ENCODE assay signal across 14 cellular contexts in genomic region chr11:20501252-20501651, GRCh38.
DNase-seq lines count a peak whose midpoint lies in the region; ATAC-seq and TF ChIP-seq lines count a peak whose summit lies in the region.
"Had no signal": no experiment of that assay in that cellular context is flagged by ENCODE, and none has a peak within 500 bp of the region (broad histone marks: within the 10 kb centered on the region; RNA-seq: fewer than 3 reads in every experiment).

No MANE protein-coding gene starts in this region.

- H3K14ac ChIP-seq in neuronal stem cell (ENCODE audit: low read length): no peak overlapping the region

- ATAC-seq in GM18907 (IDR thresholded peaks at IDR 0.05; ENCODE audit: unreplicated experiment) (peak; percentile 89), GM21529 (IDR thresholded peaks at IDR 0.05; ENCODE audit: unreplicated experiment) (peak; percentile 65), HG03196 (IDR thresholded peaks at IDR 0.05; ENCODE audit: unreplicated experiment) (peak; percentile 90)
- ATAC-seq: CD8-positive, alpha-beta T cell; lower lobe of right lung had no signal

- no peak overlapping the region for H3K4ac ChIP-seq in neuronal stem cell (ENCODE audit: low read length)

- H2BK120ac ChIP-seq in neuronal stem cell (ENCODE audit: low read depth, low read length): no peak overlapping the region

- TF ChIP-seq CTCF in liver (IDR thresholded peaks at IDR 0.05; ENCODE audit: low read depth, low read length, missing input control): no peak

- no peak overlapping the region for H4K8ac ChIP-seq in neuronal stem cell (ENCODE audit: low read depth, low read length)

- no peak overlapping the region for H4K91ac ChIP-seq in neuronal stem cell (ENCODE audit: low read depth, low read length, poor library complexity)

- no peak overlapping the region for H2BK12ac ChIP-seq in neuronal stem cell (ENCODE audit: low read length)

- H3K9ac ChIP-seq in liver (ENCODE audit: low read depth in 1 of 2, low read length in 2 of 2) (no peak overlapping the region), neuronal stem cell (ENCODE audit: low read depth, low read length, poor library complexity) (no peak overlapping the region)

- H3K27ac ChIP-seq in liver (ENCODE audit: low read depth in 1 of 2, low read length in 2 of 2) (peak overlapping the region; percentile 4 to 60), neuronal stem cell (replicated peaks; ENCODE audit: low read length) (no peak overlapping the region)
- H3K27ac ChIP-seq: brain microvascular endothelial cell, lower lobe of right lung, sigmoid colon, SJCRH30 had no signal

- peak overlapping the region in 1 of 3 donors; percentile 29 for H3K4me3 ChIP-seq in liver (ENCODE audit: low read depth in 1 of 3, low read length in 3 of 3)
- no peak overlapping the region for H3K4me3 ChIP-seq in neuronal stem cell (ENCODE audit: low read length in 2 of 2)
- H3K4me3 ChIP-seq: lower lobe of right lung, sigmoid colon, SJCRH30 had no signal

- no peak overlapping the region for H2BK5ac ChIP-seq in neuronal stem cell (ENCODE audit: low read length)

- H3K27me3 ChIP-seq in liver (ENCODE audit: control insufficient read depth in 4 of 4, insufficient read depth in 4 of 4, low read length in 3 of 4): no peaks in the 10 kb centered on the region
- no peaks in the 10 kb centered on the region for H3K27me3 ChIP-seq in neuronal stem cell (ENCODE audit: control insufficient read depth in 3 of 3, insufficient read depth in 3 of 3, low read depth in 1 of 3, low read length in 3 of 3)
- H3K27me3 ChIP-seq: brain microvascular endothelial cell, sigmoid colon, SJCRH30 had no signal

- no peak overlapping the region for H2BK15ac ChIP-seq in neuronal stem cell (ENCODE audit: low read length)

- H3K4me2 ChIP-seq in neuronal stem cell (ENCODE audit: insufficient read depth, low read length, poor library complexity, severe bottlenecking): no peak overlapping the region

- H3K18ac ChIP-seq in neuronal stem cell (ENCODE audit: low read length): no peak overlapping the region

- no peak overlapping the region for H3K23ac ChIP-seq in neuronal stem cell (ENCODE audit: low read depth, low read length, poor library complexity)

- peak; percentile 14 to 25 for TF ChIP-seq RAD21 in liver (IDR thresholded peaks at IDR 0.05)

- H3K79me1 ChIP-seq in neuronal stem cell (ENCODE audit: low read depth, low read length): peaks cover 2% of the 10 kb centered on the region

- H3K36me3 ChIP-seq in liver (ENCODE audit: control insufficient read depth in 4 of 4, insufficient read depth in 3 of 4, low read depth in 1 of 4, low read length in 3 of 4): no peaks in the 10 kb centered on the region
- H3K36me3 ChIP-seq in neuronal stem cell (replicated peaks in 1 of 2; ENCODE audit: control insufficient read depth in 2 of 2, insufficient read depth in 2 of 2, low read length in 2 of 2): peaks cover 0 to under 1% of the 10 kb centered on the region in 2 donors
- H3K36me3 ChIP-seq: brain microvascular endothelial cell, SJCRH30 had no signal

- H2AFZ ChIP-seq in neuronal stem cell (ENCODE audit: low read length): no peak overlapping the region

- H3K4me1 ChIP-seq in liver (ENCODE audit: control insufficient read depth in 4 of 4, insufficient read depth in 4 of 4, low read length in 3 of 4) (peaks cover 0 to 9% (median 6%) of the 10 kb centered on the region in 4 donors), neuronal stem cell (ENCODE audit: control insufficient read depth in 2 of 2, insufficient read depth in 1 of 2, low read depth in 1 of 2, low read length in 2 of 2) (no peaks in the 10 kb centered on the region)
- H3K4me1 ChIP-seq: lower lobe of right lung, sigmoid colon, SJCRH30 had no signal

- H3K9me3 ChIP-seq in liver (ENCODE audit: control insufficient read depth in 4 of 4, low read length in 3 of 4) (no peaks in the 10 kb centered on the region), neuronal stem cell (replicated peaks in 1 of 2; ENCODE audit: control insufficient read depth in 2 of 2, insufficient read depth in 1 of 2, low read depth in 1 of 2, low read length in 2 of 2) (no peaks in the 10 kb centered on the region)
- H3K9me3 ChIP-seq: lower lobe of right lung, sigmoid colon, SJCRH30 had no signal

- DNase-seq in neuronal stem cell (ENCODE audit: low spot score) (no peak), NCI-H2196 (lab: John Stamatoyannopoulos, UW; ENCODE audit: unreplicated experiment) (no peak), C1 segment of cervical spinal cord (lab: John Stamatoyannopoulos, UW) (no peak)
- DNase-seq: activated CD8-positive, alpha-beta memory T cell treated with anti-CD3 and anti-CD28 coated beads for 24 hours; activated naive CD4-positive, alpha-beta T cell treated with Interleukin-2 at 50 U/mL for 16 hours; brain microvascular endothelial cell; CD8-positive, alpha-beta T cell; lower lobe of right lung; sigmoid colon; SJCRH30 had no signal

- H2AK5ac ChIP-seq in neuronal stem cell (ENCODE audit: low read depth, low read length): no peak overlapping the region

TF ChIP-seq in liver, 16 proteins besides CTCF, POLR2A, EP300 and RAD21:
- TF ChIP-seq TAF1 (conservative IDR thresholded peaks at IDR 0.05) (no peak), ZBTB33 (IDR thresholded peaks at IDR 0.05) (peak; percentile 54), FOXA2 (IDR thresholded peaks at IDR 0.05) (peak; percentile 34), RXRA (IDR thresholded peaks at IDR 0.05) (peak; percentile 72 to 76), FOXA1 (IDR thresholded peaks at IDR 0.05) (peak; percentile 14), NR2F2 (IDR thresholded peaks at IDR 0.05) (no peak), YY1 (IDR thresholded peaks at IDR 0.05) (peak; percentile 89), GABPA (IDR thresholded peaks at IDR 0.05 in 1 of 2, conservative IDR thresholded peaks at IDR 0.05 in 1 of 2) (no peak), EGR1 (IDR thresholded peaks at IDR 0.05; ENCODE audit: low read depth in 2 of 2) (no peak), SP1 (IDR thresholded peaks at IDR 0.05) (peak; percentile 72), HNF4A (conservative IDR thresholded peaks at IDR 0.05) (peak; percentile 62 to 64), HNF4G (IDR thresholded peaks at IDR 0.05) (no peak), JUND (IDR thresholded peaks at IDR 0.05) (peak; percentile 55 to 78)
- TF ChIP-seq, protein P1, sequence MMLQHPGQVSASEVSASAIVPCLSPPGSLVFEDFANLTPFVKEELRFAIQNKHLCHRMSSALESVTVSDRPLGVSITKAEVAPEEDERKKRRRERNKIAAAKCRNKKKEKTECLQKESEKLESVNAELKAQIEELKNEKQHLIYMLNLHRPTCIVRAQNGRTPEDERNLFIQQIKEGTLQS (IDR thresholded peaks at IDR 0.05): peak; percentile 94
- TF ChIP-seq, protein P2, sequence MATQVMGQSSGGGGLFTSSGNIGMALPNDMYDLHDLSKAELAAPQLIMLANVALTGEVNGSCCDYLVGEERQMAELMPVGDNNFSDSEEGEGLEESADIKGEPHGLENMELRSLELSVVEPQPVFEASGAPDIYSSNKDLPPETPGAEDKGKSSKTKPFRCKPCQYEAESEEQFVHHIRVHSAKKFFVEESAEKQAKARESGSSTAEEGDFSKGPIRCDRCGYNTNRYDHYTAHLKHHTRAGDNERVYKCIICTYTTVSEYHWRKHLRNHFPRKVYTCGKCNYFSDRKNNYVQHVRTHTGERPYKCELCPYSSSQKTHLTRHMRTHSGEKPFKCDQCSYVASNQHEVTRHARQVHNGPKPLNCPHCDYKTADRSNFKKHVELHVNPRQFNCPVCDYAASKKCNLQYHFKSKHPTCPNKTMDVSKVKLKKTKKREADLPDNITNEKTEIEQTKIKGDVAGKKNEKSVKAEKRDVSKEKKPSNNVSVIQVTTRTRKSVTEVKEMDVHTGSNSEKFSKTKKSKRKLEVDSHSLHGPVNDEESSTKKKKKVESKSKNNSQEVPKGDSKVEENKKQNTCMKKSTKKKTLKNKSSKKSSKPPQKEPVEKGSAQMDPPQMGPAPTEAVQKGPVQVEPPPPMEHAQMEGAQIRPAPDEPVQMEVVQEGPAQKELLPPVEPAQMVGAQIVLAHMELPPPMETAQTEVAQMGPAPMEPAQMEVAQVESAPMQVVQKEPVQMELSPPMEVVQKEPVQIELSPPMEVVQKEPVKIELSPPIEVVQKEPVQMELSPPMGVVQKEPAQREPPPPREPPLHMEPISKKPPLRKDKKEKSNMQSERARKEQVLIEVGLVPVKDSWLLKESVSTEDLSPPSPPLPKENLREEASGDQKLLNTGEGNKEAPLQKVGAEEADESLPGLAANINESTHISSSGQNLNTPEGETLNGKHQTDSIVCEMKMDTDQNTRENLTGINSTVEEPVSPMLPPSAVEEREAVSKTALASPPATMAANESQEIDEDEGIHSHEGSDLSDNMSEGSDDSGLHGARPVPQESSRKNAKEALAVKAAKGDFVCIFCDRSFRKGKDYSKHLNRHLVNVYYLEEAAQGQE (IDR thresholded peaks at IDR 0.05): peak; percentile 38
